13 cellular contexts compared by ENCODE assay signal in the genomic region with DNA sequence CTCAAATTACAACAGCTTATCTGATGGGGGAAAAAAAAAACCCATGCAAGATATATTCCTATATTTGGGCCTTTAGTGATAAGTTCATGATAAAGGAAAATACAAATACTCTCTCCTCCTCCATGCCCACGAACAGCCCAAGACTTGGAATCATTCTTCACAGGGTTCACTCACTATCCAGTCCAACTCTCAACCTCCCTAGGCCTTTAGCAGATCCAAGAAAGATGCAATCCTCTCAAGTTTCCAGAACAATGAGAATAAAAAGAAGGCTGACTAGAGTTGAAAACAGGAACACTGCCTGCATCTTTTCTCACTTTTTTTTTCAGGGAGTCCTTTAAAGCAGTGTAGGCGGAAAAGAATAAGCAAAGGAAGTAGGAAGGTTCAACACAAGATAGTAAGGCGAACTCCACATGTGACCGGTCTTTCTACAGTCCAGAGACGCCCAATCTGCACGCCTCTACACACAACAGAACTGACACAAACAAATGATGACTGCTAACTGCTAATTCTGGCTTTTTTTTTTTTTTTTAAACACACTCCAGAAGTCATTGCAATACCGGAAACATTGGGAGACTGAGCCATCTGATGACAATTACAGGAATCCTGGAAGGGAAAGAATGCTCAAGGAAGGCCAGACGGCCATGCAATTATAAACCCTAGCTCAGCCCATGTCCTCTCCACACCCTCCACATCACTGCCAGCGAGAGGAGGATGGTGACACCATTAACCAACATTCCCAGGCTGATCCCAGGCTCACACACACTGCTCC.
DNase-seq lines count a peak whose midpoint lies in the region; ATAC-seq and TF ChIP-seq lines count a peak whose summit lies in the region.
"Had no signal": no experiment of that assay in that cellular context is flagged by ENCODE, and none has a peak within 500 bp of the region (broad histone marks: within the 10 kb centered on the region; RNA-seq: fewer than 3 reads in every experiment).

No MANE protein-coding gene starts in this region.

- H3K27ac ChIP-seq in esophagus muscularis mucosa (replicated peaks in 1 of 4): peak overlapping the region in 3 of 4 donors; percentile 10 to 71 (median 39)

- TF ChIP-seq POLR2A in esophagus muscularis mucosa (IDR thresholded peaks at IDR 0.05; ENCODE audit: low read depth): no peak

- H3K9me3 Mint-ChIP-seq in type B pancreatic cell: peaks cover 5% of the 10 kb centered on the region
- peaks cover 20% of the 10 kb centered on the region for H3K9me3 Mint-ChIP-seq in activated T-helper 2 cell treated with anti-CD3 and anti-CD28 coated beads, Interferon-gamma antibody, Interleukin-2, Interleukin-4, amounts not matched to agents 10 μg/mL and 5 μg/mL and 100 μg/mL, durations not matched to agents 14 hours and 24 hours and 36 hours
- H3K9me3 Mint-ChIP-seq in T-helper 2 cell treated with Interferon-gamma antibody and Interleukin-4, amounts not matched to agents 5 μg/mL and 100 μg/mL, for 36 hours: peaks cover 8% of the 10 kb centered on the region
- H3K9me3 Mint-ChIP-seq: activated CD8-positive, alpha-beta T cell treated with anti-CD3 and anti-CD28 coated beads for 36 hours had no signal

- peak; percentile 56 for ATAC-seq in mucosa of descending colon
- ATAC-seq: activated CD8-positive, alpha-beta T cell treated with anti-CD3 and anti-CD28 coated beads for 36 hours had no signal

- H3K27me3 Mint-ChIP-seq in type B pancreatic cell: no peaks in the 10 kb centered on the region
- no peaks in the 10 kb centered on the region for H3K27me3 Mint-ChIP-seq in activated T-helper 2 cell treated with anti-CD3 and anti-CD28 coated beads, Interferon-gamma antibody, Interleukin-2, Interleukin-4, amounts not matched to agents 10 μg/mL and 5 μg/mL and 100 μg/mL, durations not matched to agents 14 hours and 24 hours and 36 hours (ENCODE audit: low read depth)
- H3K27me3 Mint-ChIP-seq in T-helper 2 cell treated with Interferon-gamma antibody and Interleukin-4, amounts not matched to agents 5 μg/mL and 100 μg/mL, for 36 hours (ENCODE audit: low read depth): no peaks in the 10 kb centered on the region
- H3K27me3 Mint-ChIP-seq: activated CD8-positive, alpha-beta T cell treated with anti-CD3 and anti-CD28 coated beads for 36 hours had no signal

- H3K4me3 ChIP-seq in esophagus muscularis mucosa: no peak overlapping the region
- no peak overlapping the region for H3K4me3 ChIP-seq in mucosa of descending colon
- H3K4me3 ChIP-seq: HAP-1 had no signal

- no peaks in the 10 kb centered on the region for H3K27me3 ChIP-seq in esophagus muscularis mucosa

- H3K36me3 ChIP-seq in esophagus muscularis mucosa (no peaks in the 10 kb centered on the region), mucosa of descending colon (ENCODE audit: low read depth) (no peaks in the 10 kb centered on the region)
- H3K36me3 ChIP-seq: HAP-1 had no signal

- peak; percentile 73 for DNase-seq in HS-5 (ENCODE audit: low read depth)
- DNase-seq in esophagus muscularis mucosa (ENCODE audit: extremely low spot score): no peak
- DNase-seq in mucosa of descending colon: peak in 1 of 3 donors; percentile 20
- DNase-seq in type B pancreatic cell (ENCODE audit: extremely low spot score, unreplicated experiment): no peak
- DNase-seq in NCI-H774 (lab: John Stamatoyannopoulos, UW): no peak
- DNase-seq in activated T-helper 2 cell treated with anti-CD3 and anti-CD28 coated beads, Interferon-gamma antibody, Interleukin-2, Interleukin-4, amounts not matched to agents 10 μg/mL and 5 μg/mL and 100 μg/mL, durations not matched to agents 14 hours and 24 hours and 36 hours (ENCODE audit: low spot score): no peak
- no peak for DNase-seq in T-helper 2 cell treated with Interferon-gamma antibody and Interleukin-4, amounts not matched to agents 5 μg/mL and 100 μg/mL, for 36 hours (ENCODE audit: low spot score)
- DNase-seq in medulla oblongata (ENCODE audit: extremely low spot score): no peak
- DNase-seq: activated CD8-positive, alpha-beta T cell treated with anti-CD3 and anti-CD28 coated beads for 36 hours; amygdala; stimulated activated CD4-positive, alpha-beta T cell treated with anti-CD3 and anti-CD28 coated beads, Interleukin-12 subunit alpha, Interleukin-12 subunit beta, amount 100 ng/mL, for 4 hours; stimulated activated naive CD4-positive, alpha-beta T cell had no signal

- intact Hi-C loops in esophagus muscularis mucosa (cut with DNase I): no loop called here
- intact Hi-C loops in mucosa of descending colon (cut with DNase I, micrococcal nuclease): no loop called here
- intact Hi-C loops in activated T-helper 2 cell treated with anti-CD3 and anti-CD28 coated beads, Interferon-gamma antibody, Interleukin-2, Interleukin-4, amounts not matched to agents 10 μg/mL and 5 μg/mL and 100 μg/mL, durations not matched to agents 14 hours and 24 hours and 36 hours (cut with micrococcal nuclease): no loop called here

- no peak for TF ChIP-seq CTCF in esophagus muscularis mucosa (IDR thresholded peaks at IDR 0.05)
- TF ChIP-seq CTCF in mucosa of descending colon (IDR thresholded peaks at IDR 0.05): no peak
- no peak for TF ChIP-seq CTCF in type B pancreatic cell (conservative IDR thresholded peaks at IDR 0.05)

- H3K4me1 ChIP-seq in esophagus muscularis mucosa: peaks cover 3 to 45% (median 40%) of the 10 kb centered on the region in 4 donors
- no peaks in the 10 kb centered on the region for H3K4me1 ChIP-seq in mucosa of descending colon (ENCODE audit: low read depth)
- H3K4me1 ChIP-seq: HAP-1 had no signal

- no peak for TF ChIP-seq EP300 in esophagus muscularis mucosa (IDR thresholded peaks at IDR 0.05)

- WGBS in esophagus muscularis mucosa: 51% methylated on average over 9 of the region's 9 CpGs

- H3K4me3 Mint-ChIP-seq in type B pancreatic cell: no peak overlapping the region
- no peak overlapping the region for H3K4me3 Mint-ChIP-seq in activated T-helper 2 cell treated with anti-CD3 and anti-CD28 coated beads, Interferon-gamma antibody, Interleukin-2, Interleukin-4, amounts not matched to agents 10 μg/mL and 5 μg/mL and 100 μg/mL, durations not matched to agents 14 hours and 24 hours and 36 hours (ENCODE audit: low read depth)
- H3K4me3 Mint-ChIP-seq in T-helper 2 cell treated with Interferon-gamma antibody and Interleukin-4, amounts not matched to agents 5 μg/mL and 100 μg/mL, for 36 hours: no peak overlapping the region
- H3K4me3 Mint-ChIP-seq: activated CD8-positive, alpha-beta T cell treated with anti-CD3 and anti-CD28 coated beads for 36 hours had no signal

- peak overlapping the region; percentile 7 for H3K27ac Mint-ChIP-seq in type B pancreatic cell
- no peak overlapping the region for H3K27ac Mint-ChIP-seq in activated T-helper 2 cell treated with anti-CD3 and anti-CD28 coated beads, Interferon-gamma antibody, Interleukin-2, Interleukin-4, amounts not matched to agents 10 μg/mL and 5 μg/mL and 100 μg/mL, durations not matched to agents 14 hours and 24 hours and 36 hours
- no peak overlapping the region for H3K27ac Mint-ChIP-seq in T-helper 2 cell treated with Interferon-gamma antibody and Interleukin-4, amounts not matched to agents 5 μg/mL and 100 μg/mL, for 36 hours
- H3K27ac Mint-ChIP-seq: activated CD8-positive, alpha-beta T cell treated with anti-CD3 and anti-CD28 coated beads for 36 hours had no signal

- H3K36me3 Mint-ChIP-seq in type B pancreatic cell: peaks cover 3% of the 10 kb centered on the region
- no peaks in the 10 kb centered on the region for H3K36me3 Mint-ChIP-seq in activated T-helper 2 cell treated with anti-CD3 and anti-CD28 coated beads, Interferon-gamma antibody, Interleukin-2, Interleukin-4, amounts not matched to agents 10 μg/mL and 5 μg/mL and 100 μg/mL, durations not matched to agents 14 hours and 24 hours and 36 hours (ENCODE audit: low read depth)
- no peaks in the 10 kb centered on the region for H3K36me3 Mint-ChIP-seq in T-helper 2 cell treated with Interferon-gamma antibody and Interleukin-4, amounts not matched to agents 5 μg/mL and 100 μg/mL, for 36 hours (ENCODE audit: low read depth)

- H3K9me3 ChIP-seq in esophagus muscularis mucosa (no peaks in the 10 kb centered on the region), mucosa of descending colon (no peaks in the 10 kb centered on the region)
- H3K9me3 ChIP-seq: HAP-1 had no signal

- peaks cover 28% of the 10 kb centered on the region for H3K4me1 Mint-ChIP-seq in type B pancreatic cell (ENCODE audit: unreplicated experiment)
- H3K4me1 Mint-ChIP-seq in activated T-helper 2 cell treated with anti-CD3 and anti-CD28 coated beads, Interferon-gamma antibody, Interleukin-2, Interleukin-4, amounts not matched to agents 10 μg/mL and 5 μg/mL and 100 μg/mL, durations not matched to agents 14 hours and 24 hours and 36 hours (ENCODE audit: low read depth): no peaks in the 10 kb centered on the region
- no peaks in the 10 kb centered on the region for H3K4me1 Mint-ChIP-seq in T-helper 2 cell treated with Interferon-gamma antibody and Interleukin-4, amounts not matched to agents 5 μg/mL and 100 μg/mL, for 36 hours (ENCODE audit: low read depth)
